In the genomic region with DNA sequence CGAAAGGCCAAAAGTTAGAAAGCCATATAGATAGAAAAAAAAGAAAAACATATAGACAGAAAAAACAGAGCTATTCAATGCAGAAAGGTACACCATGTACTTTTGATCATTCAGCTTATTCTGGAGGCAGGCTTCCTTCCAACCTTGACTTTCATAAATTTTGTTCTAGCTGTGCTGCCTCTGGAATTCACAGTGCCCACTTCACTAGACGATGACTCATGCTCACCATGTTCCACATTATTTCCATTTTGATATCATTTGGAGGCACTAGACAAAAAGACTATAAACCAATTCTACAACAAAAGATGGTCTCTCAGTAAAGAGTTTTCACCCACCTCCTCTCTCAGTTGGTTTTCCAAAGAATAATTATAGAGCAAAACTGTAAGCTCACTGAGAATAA, we compare ENCODE assay signal across 17 cellular contexts.
A peak's percentile ranks its signal among the peaks of the same experiment; 100 is the strongest.
DNase-seq lines count a peak whose midpoint lies in the region; ATAC-seq and TF ChIP-seq lines count a peak whose summit lies in the region.
"Had no signal": no experiment of that assay in that cellular context is flagged by ENCODE, and none has a peak within 500 bp of the region (broad histone marks: within the 10 kb centered on the region; RNA-seq: fewer than 3 reads in every experiment).

No MANE protein-coding gene starts in this region.

- 75 to 79% methylated on average over 2 of the region's 2 CpGs for WGBS in thyroid gland, 2 donors

- H3K27ac Mint-ChIP-seq in effector memory CD8-positive, alpha-beta T cell = no peak overlapping the region
- H3K27ac Mint-ChIP-seq: H9 had no signal

- H3K9me3 ChIP-seq in adipocyte (ENCODE audit: control insufficient read depth, low read length) (no peaks in the 10 kb centered on the region), left lung (no peaks in the 10 kb centered on the region), thyroid gland (no peaks in the 10 kb centered on the region)
- H3K9me3 ChIP-seq: BLaER1 treated with 17β-estradiol and CSF1 and Interleukin-3, amounts not matched to agents 10 nM and 100 nM; Peyer's patch had no signal

- H3K36me3 ChIP-seq in adipocyte (ENCODE audit: control insufficient read depth, insufficient read depth, low read length, severe bottlenecking) (no peaks in the 10 kb centered on the region), left lung (no peaks in the 10 kb centered on the region), thyroid gland (no peaks in the 10 kb centered on the region)
- H3K36me3 ChIP-seq: BLaER1 treated with 17β-estradiol and CSF1 and Interleukin-3, amounts not matched to agents 10 nM and 100 nM; Peyer's patch had no signal

- no peaks in the 10 kb centered on the region for H3K36me3 Mint-ChIP-seq in effector memory CD8-positive, alpha-beta T cell (ENCODE audit: insufficient read depth)

- H3K27ac ChIP-seq in left lung (peak overlapping the region; percentile 22 to 35), thyroid gland (no peak overlapping the region), substantia nigra (ENCODE audit: low read depth, low read length, poor library complexity, severe bottlenecking) (no peak overlapping the region)
- H3K27ac ChIP-seq: BLaER1 treated with 17β-estradiol and CSF1 and Interleukin-3, amounts not matched to agents 10 nM and 100 nM; Peyer's patch had no signal

- H3K4me3 ChIP-seq in adipocyte (ENCODE audit: low read length) (peak overlapping the region; percentile 9), astrocyte of the spinal cord (ENCODE audit: low read depth, low read length) (no peak overlapping the region), left lung (no peak overlapping the region), thyroid gland (replicated peaks in 1 of 3) (no peak overlapping the region)
- H3K4me3 ChIP-seq: BLaER1 treated with 17β-estradiol and CSF1 and Interleukin-3, amounts not matched to agents 10 nM and 100 nM; Peyer's patch had no signal

- ATAC-seq in left lung = peak; percentile 63
- no peak for ATAC-seq in effector memory CD8-positive, alpha-beta T cell (replicated peaks)
- ATAC-seq: HepG2 had no signal

- H3K9ac ChIP-seq in adipocyte (ENCODE audit: low read length) = no peak overlapping the region
- H3K9ac ChIP-seq: BLaER1 treated with 17β-estradiol and CSF1 and Interleukin-3, amounts not matched to agents 10 nM and 100 nM had no signal

- peaks cover 0 to 7% of the 10 kb centered on the region in 2 donors for H3K27me3 Mint-ChIP-seq in effector memory CD8-positive, alpha-beta T cell

- H3K4me1 Mint-ChIP-seq in effector memory CD8-positive, alpha-beta T cell (ENCODE audit: low read depth in 2 of 2) = no peaks in the 10 kb centered on the region
- H3K4me1 Mint-ChIP-seq: H9 had no signal

- no peak overlapping the region for H3K4me3 Mint-ChIP-seq in effector memory CD8-positive, alpha-beta T cell
- H3K4me3 Mint-ChIP-seq: H9 had no signal

- DNase-seq in adipocyte (ENCODE audit: low read depth) = peak; percentile 1
- DNase-seq in astrocyte of the spinal cord (ENCODE audit: low read depth, low spot score) = peak; percentile 18
- no peak for DNase-seq in left lung
- peak; percentile 10 to 24 for DNase-seq in thyroid gland
- DNase-seq in effector memory CD8-positive, alpha-beta T cell = no peak
- DNase-seq in activated CD8-positive, alpha-beta memory T cell treated with anti-CD3 and anti-CD28 coated beads, Interleukin-2, amount 50 U/mL, for 4 hours = no peak
- DNase-seq in substantia nigra (lab: John Stamatoyannopoulos, UW) = no peak
- DNase-seq: H9, MM.1S, NCI-H1105, NCI-H187, NCI-H2171, NCI-H510A, Peyer's patch, SHP77 had no signal

- in situ Hi-C loops in astrocyte of the spinal cord (cut with HindIII; ENCODE audit: low sequenced_read_pairs) = no loop called here

- peaks cover 37% of the 10 kb centered on the region for H3K4me1 ChIP-seq in adipocyte (ENCODE audit: control insufficient read depth, insufficient read depth, low read length)
- peaks cover 0 to 15% of the 10 kb centered on the region in 2 donors for H3K4me1 ChIP-seq in left lung
- H3K4me1 ChIP-seq in thyroid gland = peaks cover 12 to 20% of the 10 kb centered on the region in 2 donors
- H3K4me1 ChIP-seq: BLaER1 treated with 17β-estradiol and CSF1 and Interleukin-3, amounts not matched to agents 10 nM and 100 nM; Peyer's patch had no signal

- no peaks in the 10 kb centered on the region for H3K9me3 Mint-ChIP-seq in effector memory CD8-positive, alpha-beta T cell

- TF ChIP-seq POLR2A in thyroid gland (IDR thresholded peaks at IDR 0.05) = no peak

- no peaks in the 10 kb centered on the region for H3K27me3 ChIP-seq in adipocyte (replicated peaks; ENCODE audit: control insufficient read depth, insufficient read depth, low read length)
- H3K27me3 ChIP-seq in left lung = no peaks in the 10 kb centered on the region
- H3K27me3 ChIP-seq in thyroid gland = no peaks in the 10 kb centered on the region
- H3K27me3 ChIP-seq: BLaER1 treated with 17β-estradiol and CSF1 and Interleukin-3, amounts not matched to agents 10 nM and 100 nM; Peyer's patch had no signal

- TF ChIP-seq CTCF in astrocyte of the spinal cord (IDR thresholded peaks at IDR 0.05; ENCODE audit: low read depth, low read length) (no peak), left lung (IDR thresholded peaks at IDR 0.05) (no peak), thyroid gland (IDR thresholded peaks at IDR 0.05) (no peak)

- intact Hi-C loops in left lung (cut with DNase I) = no loop called here
- intact Hi-C loops in thyroid gland (cut with DNase I) = no loop called here

Comparison
In these comparisons a context has a peak if more than half of its experiments do, and no peak if none do; other contexts are left out.
1. DNase-seq: peak in adipocyte (single experiment), astrocyte of the spinal cord (single experiment) and thyroid gland (2 of 2); none in left lung (0 of 2), effector memory CD8-positive, alpha-beta T cell (0 of 3), activated CD8-positive, alpha-beta memory T cell treated with anti-CD3 and anti-CD28 coated beads, Interleukin-2, amount 50 U/mL, for 4 hours (single experiment) and substantia nigra (0 of 49).
2. H3K27ac ChIP-seq: peak in left lung (2 of 2); none in thyroid gland (0 of 3) and substantia nigra (single experiment).